In genomic region chr15:67174864-67175573, GRCh38 we compare ENCODE assay signal across 8 cellular contexts.
DNase-seq lines count a peak whose midpoint lies in the region; ATAC-seq, FAIRE-seq and TF ChIP-seq lines count a peak whose summit lies in the region.

No MANE protein-coding gene starts in this region.

- H3K27me3 Mint-ChIP-seq in CD4-positive, alpha-beta memory T cell = no peaks in the 10 kb centered on the region
- H3K27me3 Mint-ChIP-seq in MCF 10A (ENCODE audit: insufficient read depth, unreplicated experiment) (no peaks in the 10 kb centered on the region), neural progenitor cell (ENCODE audit: insufficient read depth, low read depth) (peaks cover 2% of the 10 kb centered on the region)
- no peaks in the 10 kb centered on the region for H3K27me3 Mint-ChIP-seq in naive thymus-derived CD8-positive, alpha-beta T cell

- H3K4me2 ChIP-seq in MM.1S (ENCODE audit: low read depth, low read length) (peak overlapping the region; percentile 8; the same call in 1 of the 2 replicates), neural progenitor cell (no peak overlapping the region)

- peak overlapping the region in 2 of 8 donors; percentile 2 to 8 for H3K4me3 Mint-ChIP-seq in CD4-positive, alpha-beta memory T cell
- H3K4me3 Mint-ChIP-seq in MCF 10A (ENCODE audit: unreplicated experiment) (peak overlapping the region; percentile 48), neural progenitor cell (peak overlapping the region; percentile 51)
- no peak overlapping the region for H3K4me3 Mint-ChIP-seq in naive thymus-derived CD8-positive, alpha-beta T cell

- POLR2A ChIA-PET in CD4-positive, alpha-beta memory T cell (lab: Charles Lee; ENCODE audit: partially characterized antibody) = interaction anchor here (0.7 to 1.4 kb wide), 2 partner anchors 17 to 26 kb away, joined by 3 to 4 read pairs; no protein-coding TSS in a partner anchor
- POLR2A ChIA-PET in MCF 10A (lab: Yijun Ruan, JAX) = interaction anchor here (0.5 to 4.0 kb wide), 17 partner anchors 13 to 670 kb away, joined by 3 to 26 read pairs (median 5); partner anchors contain the start of gene ZWILCH
- POLR2A ChIA-PET in naive thymus-derived CD8-positive, alpha-beta T cell (lab: Charles Lee) = no interaction called here

- peak overlapping the region; percentile 23 for H3K27ac ChIP-seq in CD4-positive, alpha-beta memory T cell (ENCODE audit: low read depth, low read length)
- H3K27ac ChIP-seq in MM.1S (ENCODE audit: low read length) (no peak overlapping the region), neural progenitor cell (no peak overlapping the region), kidney (ENCODE audit: low read depth in 2 of 2, low read length in 2 of 2) (no peak overlapping the region), SJCRH30 (no peak overlapping the region)

- H3K27ac Mint-ChIP-seq in CD4-positive, alpha-beta memory T cell = peak overlapping the region; percentile 65 to 91 (median 82)
- peak overlapping the region; percentile 80 for H3K27ac Mint-ChIP-seq in MCF 10A (ENCODE audit: low read depth, unreplicated experiment)
- H3K27ac Mint-ChIP-seq in neural progenitor cell = peak overlapping the region; percentile 61
- peak overlapping the region in 4 of 10 donors; percentile 32 to 61 (median 54) for H3K27ac Mint-ChIP-seq in naive thymus-derived CD8-positive, alpha-beta T cell

- no peak for ATAC-seq in naive thymus-derived CD8-positive, alpha-beta T cell

- CTCF ChIA-PET in CD4-positive, alpha-beta memory T cell (lab: Charles Lee; ENCODE audit: partially characterized antibody) = interaction anchor here (0.7 to 1.2 kb wide), 2 partner anchors 19 to 109 kb away, joined by 3 read pairs; partner anchors contain the start of gene SMAD3
- CTCF ChIA-PET in MCF 10A (lab: Yijun Ruan, JAX) = interaction anchor here (0.7 to 0.8 kb wide), 2 partner anchors 8 to 50 kb away, joined by 3 read pairs; no protein-coding TSS in a partner anchor

- H3K4me1 ChIP-seq in CD4-positive, alpha-beta memory T cell (ENCODE audit: insufficient read depth, low read length) = peaks cover 28% of the 10 kb centered on the region
- H3K4me1 ChIP-seq in MM.1S (ENCODE audit: low read length) (peaks cover 17% of the 10 kb centered on the region), neural progenitor cell (peaks cover 14% of the 10 kb centered on the region), kidney (ENCODE audit: control insufficient read depth in 1 of 2, insufficient read depth in 1 of 2, low read depth in 1 of 2, low read length in 2 of 2) (peaks cover 7 to 14% of the 10 kb centered on the region in 2 donors), SJCRH30 (peaks cover 57% of the 10 kb centered on the region)

- peaks cover 0 to 3% (median 0%) of the 10 kb centered on the region in 8 donors for H3K9me3 Mint-ChIP-seq in CD4-positive, alpha-beta memory T cell
- H3K9me3 Mint-ChIP-seq in MCF 10A (ENCODE audit: unreplicated experiment) (no peaks in the 10 kb centered on the region), neural progenitor cell (no peaks in the 10 kb centered on the region)
- no peaks in the 10 kb centered on the region for H3K9me3 Mint-ChIP-seq in naive thymus-derived CD8-positive, alpha-beta T cell

- peaks cover 34 to 61% (median 48%) of the 10 kb centered on the region in 4 donors for H3K4me1 Mint-ChIP-seq in CD4-positive, alpha-beta memory T cell
- H3K4me1 Mint-ChIP-seq in MCF 10A (ENCODE audit: insufficient read depth, unreplicated experiment) = peaks cover 59% of the 10 kb centered on the region
- peaks cover 28% of the 10 kb centered on the region for H3K4me1 Mint-ChIP-seq in neural progenitor cell
- H3K4me1 Mint-ChIP-seq in naive thymus-derived CD8-positive, alpha-beta T cell = peaks cover 16 to 35% (median 20%) of the 10 kb centered on the region in 4 donors

- H2AFZ ChIP-seq in MM.1S (ENCODE audit: low read length) (no peak overlapping the region), neural progenitor cell (replicated peaks) (no peak overlapping the region)

- H3F3A ChIP-seq in MM.1S (ENCODE audit: insufficient read depth, low read length) (no peaks in the 10 kb centered on the region), neural progenitor cell (ENCODE audit: low read depth) (no peaks in the 10 kb centered on the region)

- no peak for FAIRE-seq in kidney (lab: Jason Lieb, UNC)

- no peaks in the 10 kb centered on the region for H3K9me2 ChIP-seq in MM.1S (replicated peaks; ENCODE audit: insufficient read depth, low read length)

- H3K9ac ChIP-seq in MM.1S (ENCODE audit: low read length) (no peak overlapping the region), neural progenitor cell (no peak overlapping the region), kidney (ENCODE audit: low read length in 2 of 2) (no peak overlapping the region)

- H3K36me3 Mint-ChIP-seq in CD4-positive, alpha-beta memory T cell = peaks cover 51 to 81% of the 10 kb centered on the region in 2 donors
- peaks cover 45% of the 10 kb centered on the region for H3K36me3 Mint-ChIP-seq in MCF 10A (ENCODE audit: insufficient read depth, unreplicated experiment)
- H3K36me3 Mint-ChIP-seq in neural progenitor cell = peaks cover 65% of the 10 kb centered on the region
- peaks cover 0 to 30% (median 3%) of the 10 kb centered on the region in 3 donors for H3K36me3 Mint-ChIP-seq in naive thymus-derived CD8-positive, alpha-beta T cell

- TF ChIP-seq CTCF in MM.1S (IDR thresholded peaks at IDR 0.05; ENCODE audit: low read length) = no peak
- TF ChIP-seq CTCF in MCF 10A (IDR thresholded peaks at IDR 0.05; ENCODE audit: unreplicated experiment) = no peak
- TF ChIP-seq CTCF in neural progenitor cell (IDR thresholded peaks at IDR 0.05) = no peak
- no peak for TF ChIP-seq CTCF in kidney (IDR thresholded peaks at IDR 0.05; ENCODE audit: borderline replicate concordance, extremely low read depth, insufficient read depth)

- H3K79me2 ChIP-seq in MM.1S (ENCODE audit: low read length) (no peaks in the 10 kb centered on the region), neural progenitor cell (ENCODE audit: low read depth) (no peaks in the 10 kb centered on the region)

- no peaks in the 10 kb centered on the region for H3K9me3 ChIP-seq in CD4-positive, alpha-beta memory T cell (ENCODE audit: control insufficient read depth in 1 of 2, low read length in 2 of 2)
- H3K9me3 ChIP-seq in MM.1S (replicated peaks; ENCODE audit: insufficient read depth, low read length) (no peaks in the 10 kb centered on the region), neural progenitor cell (ENCODE audit: low read depth) (no peaks in the 10 kb centered on the region), kidney (ENCODE audit: control insufficient read depth in 1 of 2, low read length in 2 of 2) (no peaks in the 10 kb centered on the region), SJCRH30 (replicated peaks) (no peaks in the 10 kb centered on the region)

- no peak overlapping the region for H3K4me3 ChIP-seq in CD4-positive, alpha-beta memory T cell (ENCODE audit: low read length in 2 of 2)
- H3K4me3 ChIP-seq in MM.1S (ENCODE audit: low read length) = no peak overlapping the region
- no peak overlapping the region for H3K4me3 ChIP-seq in neural progenitor cell
- H3K4me3 ChIP-seq in kidney (ENCODE audit: low read length in 2 of 2) = no peak overlapping the region
- H3K4me3 ChIP-seq in SJCRH30 = no peak overlapping the region

- peaks cover 68% of the 10 kb centered on the region for H3K36me3 ChIP-seq in CD4-positive, alpha-beta memory T cell (ENCODE audit: insufficient read depth, low read length)
- H3K36me3 ChIP-seq in MM.1S (replicated peaks; ENCODE audit: insufficient read depth, low read length) (no peaks in the 10 kb centered on the region), neural progenitor cell (no peaks in the 10 kb centered on the region), kidney (ENCODE audit: control insufficient read depth in 1 of 2, insufficient read depth in 2 of 2, low read length in 2 of 2) (peaks cover 3 to 53% of the 10 kb centered on the region in 2 donors), SJCRH30 (peaks cover 6% of the 10 kb centered on the region; the same call in 1 of the 2 replicates)

- no peak for DNase-seq in CD4-positive, alpha-beta memory T cell
- DNase-seq in MM.1S (no peak), MCF 10A (ENCODE audit: unreplicated experiment) (peak; percentile 96), neural progenitor cell (ENCODE audit: low spot score) (no peak), kidney (no peak), NCI-H2227 (lab: John Stamatoyannopoulos, UW; ENCODE audit: unreplicated experiment) (no peak), SJCRH30 (no peak)
- no peak for DNase-seq in naive thymus-derived CD8-positive, alpha-beta T cell

- H3K27me3 ChIP-seq in CD4-positive, alpha-beta memory T cell (ENCODE audit: insufficient read depth, low read length) = no peaks in the 10 kb centered on the region
- H3K27me3 ChIP-seq in MM.1S (replicated peaks; ENCODE audit: insufficient read depth, low read length) (no peaks in the 10 kb centered on the region), neural progenitor cell (no peaks in the 10 kb centered on the region), SJCRH30 (no peaks in the 10 kb centered on the region)

- H4K20me1 ChIP-seq in MM.1S (ENCODE audit: insufficient read depth, low read length) (no peaks in the 10 kb centered on the region), neural progenitor cell (ENCODE audit: low read depth) (peaks cover 5% of the 10 kb centered on the region)

- intact Hi-C loops in CD4-positive, alpha-beta memory T cell (cut with micrococcal nuclease) = no loop called here
- intact Hi-C loops in MCF 10A (cut with micrococcal nuclease) (loop anchor here (1.0 to 10.0 kb wide), 4 partner anchors 48 to 220 kb away; partner anchors contain the start of gene SMAD3), kidney (cut with DNase I) (no loop called here)

- no TSS peak for BruUV-seq in MCF 10A (replicated peaks; lab: Mats Ljungman, UMichigan)

Comparison
In these comparisons a context has a peak if more than half of its experiments do, and no peak if none do; other contexts are left out.
1. H3K4me3 Mint-ChIP-seq: peak in MCF 10A (single experiment) and neural progenitor cell (single experiment); none in naive thymus-derived CD8-positive, alpha-beta T cell (0 of 10).